Comparison of ENCODE assay signal across 10 cellular contexts in the genomic region with DNA sequence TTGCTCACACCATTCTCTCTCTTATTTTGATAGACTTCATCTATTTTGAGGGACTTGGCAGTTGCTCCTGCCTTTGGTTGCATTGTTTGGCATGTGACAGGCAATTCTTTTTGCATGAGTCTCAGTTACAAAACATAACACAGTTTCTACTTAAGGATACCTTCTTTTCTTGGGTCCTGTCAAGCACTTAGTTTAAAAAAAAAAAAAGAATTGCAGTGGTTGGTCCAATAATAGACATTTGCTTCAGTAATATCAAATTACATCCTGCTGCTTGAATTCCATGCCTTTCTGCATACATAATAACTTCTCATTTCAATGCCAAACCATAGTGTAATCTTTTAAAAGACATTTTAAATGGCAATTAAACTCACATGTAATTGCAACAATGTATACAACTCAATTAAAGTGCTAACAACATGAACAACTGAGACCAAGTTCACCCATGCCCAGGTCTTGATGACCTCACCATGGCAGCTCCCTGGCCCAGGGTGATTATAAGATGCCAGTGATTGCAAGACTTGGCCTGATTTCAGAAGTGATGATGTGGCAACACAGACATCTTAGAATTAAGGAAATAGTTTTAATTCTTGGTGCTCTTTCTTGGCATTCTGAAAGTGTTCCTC. TPM values are rescaled to one million over a fixed set of nuclear protein-coding genes. Genes with fewer than 3 reads are reported as not detected.
DNase-seq lines count a peak whose midpoint lies in the region; ATAC-seq and TF ChIP-seq lines count a peak whose summit lies in the region.
"Had no signal": no experiment of that assay in that cellular context is flagged by ENCODE, and none has a peak within 500 bp of the region (broad histone marks: within the 10 kb centered on the region; RNA-seq: fewer than 3 reads in every experiment).

No MANE protein-coding gene starts in this region.

- no peaks in the 10 kb centered on the region for H3K9me3 Mint-ChIP-seq in CD8-positive, alpha-beta T cell
- H3K9me3 Mint-ChIP-seq: T-helper 1 cell treated with Interleukin-12 subunit alpha and Interleukin-12 subunit beta and Interleukin-4 antibody, amounts not matched to agents 30 μg/mL and 1 μg/mL, for 36 hours had no signal

- H3K27me3 Mint-ChIP-seq in T-helper 17 cell, result no peaks in the 10 kb centered on the region
- no peaks in the 10 kb centered on the region for H3K27me3 Mint-ChIP-seq in CD8-positive, alpha-beta T cell (ENCODE audit: low read depth)

- TF ChIP-seq POLR2A in gastroesophageal sphincter (IDR thresholded peaks at IDR 0.05), result no peak

- H3K36me3 ChIP-seq in gastroesophageal sphincter, result no peaks in the 10 kb centered on the region
- H3K36me3 ChIP-seq in thoracic aorta, result no peaks in the 10 kb centered on the region
- no peaks in the 10 kb centered on the region for H3K36me3 ChIP-seq in CD8-positive, alpha-beta T cell (ENCODE audit: insufficient read depth, low read length)
- H3K36me3 ChIP-seq: BLaER1 treated with 17β-estradiol and CSF1 and Interleukin-3, amounts not matched to agents 10 nM and 100 nM had no signal

- CTCF ChIA-PET in CD8-positive, alpha-beta T cell (lab: Charles Lee), result interaction anchor here (0.6 to 2.3 kb wide), 3 partner anchors 12 to 1072 kb away, joined by 3 to 7 read pairs (median 6); no protein-coding TSS in a partner anchor

- no peak for TF ChIP-seq EP300 in gastroesophageal sphincter (IDR thresholded peaks at IDR 0.05)

- H3K27ac Mint-ChIP-seq in T-helper 17 cell, result peak overlapping the region; percentile 8
- no peak overlapping the region for H3K27ac Mint-ChIP-seq in CD8-positive, alpha-beta T cell
- H3K27ac Mint-ChIP-seq: T-helper 1 cell treated with Interleukin-12 subunit alpha and Interleukin-12 subunit beta and Interleukin-4 antibody, amounts not matched to agents 30 μg/mL and 1 μg/mL, for 36 hours had no signal

- H3K27me3 ChIP-seq in gastroesophageal sphincter (no peaks in the 10 kb centered on the region), thoracic aorta (replicated peaks; ENCODE audit: insufficient read depth) (no peaks in the 10 kb centered on the region)
- no peaks in the 10 kb centered on the region for H3K27me3 ChIP-seq in CD8-positive, alpha-beta T cell (ENCODE audit: insufficient read depth, low read length)

- no peak for ATAC-seq in T-helper 17 cell
- ATAC-seq in gastroesophageal sphincter, result peak; percentile 70
- ATAC-seq in thoracic aorta (ENCODE audit: insufficient number of reproducible peaks, low FRiP score, low read depth), result peak; percentile 81
- no peak for ATAC-seq in CD8-positive, alpha-beta T cell
- ATAC-seq in GM21526 (IDR thresholded peaks at IDR 0.05; ENCODE audit: low FRiP score, unreplicated experiment), result no peak

- intact Hi-C loops in CD8-positive, alpha-beta T cell (cut with DNase I, micrococcal nuclease), result loop anchor here (5.0 kb wide), 2 partner anchors 1239 to 1504 kb away; no protein-coding TSS in a partner anchor

- TF ChIP-seq CTCF in gastroesophageal sphincter (IDR thresholded peaks at IDR 0.05) (no peak), thoracic aorta (IDR thresholded peaks at IDR 0.05) (no peak)
- no peak for TF ChIP-seq CTCF in CD8-positive, alpha-beta T cell (IDR thresholded peaks at IDR 0.05)

- H3K4me1 ChIP-seq in gastroesophageal sphincter (peaks cover 3 to 58% (median 7%) of the 10 kb centered on the region in 3 donors), thoracic aorta (ENCODE audit: control insufficient read depth in 1 of 2, low read depth in 2 of 2) (peaks cover 21 to 67% of the 10 kb centered on the region in 2 donors)
- H3K4me1 ChIP-seq in CD8-positive, alpha-beta T cell (ENCODE audit: insufficient read depth, low read length), result peaks cover 17% of the 10 kb centered on the region

- H3K4me3 Mint-ChIP-seq in T-helper 17 cell, result no peak overlapping the region
- H3K4me3 Mint-ChIP-seq in CD8-positive, alpha-beta T cell, result no peak overlapping the region
- H3K4me3 Mint-ChIP-seq: T-helper 1 cell treated with Interleukin-12 subunit alpha and Interleukin-12 subunit beta and Interleukin-4 antibody, amounts not matched to agents 30 μg/mL and 1 μg/mL, for 36 hours had no signal

- peaks cover 3% of the 10 kb centered on the region for H3K36me3 Mint-ChIP-seq in T-helper 17 cell (ENCODE audit: low read depth)
- H3K36me3 Mint-ChIP-seq in CD8-positive, alpha-beta T cell, result peaks cover 2% of the 10 kb centered on the region

- H3K4me1 Mint-ChIP-seq in T-helper 17 cell, result peaks cover 35% of the 10 kb centered on the region
- peaks cover 25% of the 10 kb centered on the region for H3K4me1 Mint-ChIP-seq in CD8-positive, alpha-beta T cell (ENCODE audit: low read depth)

- H3K4me3 ChIP-seq in gastroesophageal sphincter, result no peak overlapping the region
- H3K4me3 ChIP-seq in thoracic aorta, result peak overlapping the region; percentile 21
- no peak overlapping the region for H3K4me3 ChIP-seq in CD8-positive, alpha-beta T cell (ENCODE audit: low read depth, low read length)
- H3K4me3 ChIP-seq: BLaER1 treated with 17β-estradiol and CSF1 and Interleukin-3, amounts not matched to agents 10 nM and 100 nM had no signal

- POLR2A ChIA-PET in CD8-positive, alpha-beta T cell (lab: Charles Lee), result no interaction called here

- H3K27ac ChIP-seq in gastroesophageal sphincter (peak overlapping the region; percentile 74 to 86 (median 80)), thoracic aorta (peak overlapping the region; percentile 90 to 91)
- no peak overlapping the region for H3K27ac ChIP-seq in CD8-positive, alpha-beta T cell (ENCODE audit: low read depth, low read length)
- H3K27ac ChIP-seq: BLaER1 treated with 17β-estradiol and CSF1 and Interleukin-3, amounts not matched to agents 10 nM and 100 nM had no signal

- DNase-seq in NCI-H146 (lab: John Stamatoyannopoulos, UW), result peak; percentile 24
- DNase-seq in NCI-H146 treated with DMSO at 0.1 percent for 48 hours (lab: John Stamatoyannopoulos, UW; ENCODE audit: unreplicated experiment), result no peak
- no peak for DNase-seq in T-helper 17 cell
- peak; percentile 58 for DNase-seq in thoracic aorta (ENCODE audit: low spot score)
- no peak for DNase-seq in CD8-positive, alpha-beta T cell
- DNase-seq in GM19238 (ENCODE audit: insufficient read length, low spot score), result no peak

- H3K9me3 ChIP-seq in T-helper 17 cell (ENCODE audit: control insufficient read depth, low read length, poor library complexity, severe bottlenecking) (peaks cover 2% of the 10 kb centered on the region), gastroesophageal sphincter (no peaks in the 10 kb centered on the region), thoracic aorta (no peaks in the 10 kb centered on the region)
- H3K9me3 ChIP-seq in CD8-positive, alpha-beta T cell (ENCODE audit: low read length), result no peaks in the 10 kb centered on the region
- H3K9me3 ChIP-seq: BLaER1 treated with 17β-estradiol and CSF1 and Interleukin-3, amounts not matched to agents 10 nM and 100 nM had no signal

RNA-seq across cellular contexts. Expression of a gene that starts 32.2 kb away (rescaled TPM):
- total RNA-seq in T-helper 17 cell, result not detected
- not detected for total RNA-seq in gastroesophageal sphincter
- total RNA-seq in thoracic aorta, result not detected
- not detected for total RNA-seq in CD8-positive, alpha-beta T cell

Comparison
In these comparisons a context has a peak if more than half of its experiments do, and no peak if none do; other contexts are left out.
1. DNase-seq: peak in NCI-H146 (single experiment) and thoracic aorta (single experiment); none in NCI-H146 treated with DMSO at 0.1 percent for 48 hours (single experiment), T-helper 17 cell (0 of 3), CD8-positive, alpha-beta T cell (0 of 7) and GM19238 (single experiment).
2. ATAC-seq: peak in gastroesophageal sphincter (single experiment) and thoracic aorta (single experiment); none in T-helper 17 cell (single experiment), CD8-positive, alpha-beta T cell (single experiment) and GM21526 (single experiment).